Comparison of ENCODE assay signal across 35 cellular contexts in the genomic region with DNA sequence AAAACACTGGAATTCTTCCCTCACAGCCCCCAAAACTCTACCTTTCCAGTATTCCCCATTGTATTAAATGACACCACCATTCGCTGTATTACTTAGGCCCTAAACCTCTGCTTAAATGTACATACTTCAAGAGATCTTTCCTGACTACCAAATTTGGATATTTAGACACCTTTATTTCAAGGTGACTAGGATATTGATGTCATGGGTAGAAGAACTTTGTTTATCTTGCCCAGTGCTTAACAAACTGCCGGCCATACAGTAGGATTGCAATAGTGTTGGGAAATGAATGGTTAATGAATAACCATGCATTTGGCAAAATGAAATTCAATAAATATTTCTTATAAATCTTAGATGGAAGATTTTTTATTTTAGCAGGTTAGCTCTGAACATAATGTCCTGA.
"Had no signal": no experiment of that assay in that cellular context is flagged by ENCODE, and none has a peak within 500 bp of the region (broad histone marks: within the 10 kb centered on the region; RNA-seq: fewer than 3 reads in every experiment).

No MANE protein-coding gene starts in this region.

- DNase-seq: Karpas-422, Kasumi-1, KG1, MG63, MM.1S, MV-4-11, NCI-H1048, NCI-H1092, NCI-H1092 treated with DMSO at 0.1 percent for 48 hours, NCI-H1105, NCI-H1105 treated with DMSO at 0.1 percent for 48 hours, NCI-H1417, NCI-H1417 treated with DMSO at 0.1 percent for 48 hours, NCI-H1436, NCI-H1436 treated with DMSO at 0.1 percent for 48 hours, NCI-H146, NCI-H1694, NCI-H1694 treated with DMSO at 0.1 percent for 48 hours, NCI-H187, NCI-H187 treated with DMSO at 0.1 percent for 48 hours, NCI-H1930, NCI-H2029, NCI-H2029 treated with DMSO at 0.1 percent for 48 hours, NCI-H2081, NCI-H2081 treated with DMSO at 0.1 percent for 48 hours, NCI-H2107, NCI-H2171, NCI-H2171 treated with DMSO at 0.1 percent for 48 hours, NCI-H2227 treated with DMSO at 0.1 percent for 48 hours, NCI-H226, NCI-H345, NCI-H446, NCI-H446 treated with DMSO at 0.1 percent for 48 hours, NCI-H510A had no signal

- H3K36me3 ChIP-seq: MG63 had no signal

- H3K9ac ChIP-seq: KMS-11 had no signal

- H3K4me2 ChIP-seq: KMS-11 had no signal

- H3K9me3 ChIP-seq: MG63 had no signal

- H3K27ac ChIP-seq: KMS-11 had no signal

- H3K4me3 ChIP-seq: MG63 had no signal
